ENCODE assay signal across 1 cellular context in the genomic region with DNA sequence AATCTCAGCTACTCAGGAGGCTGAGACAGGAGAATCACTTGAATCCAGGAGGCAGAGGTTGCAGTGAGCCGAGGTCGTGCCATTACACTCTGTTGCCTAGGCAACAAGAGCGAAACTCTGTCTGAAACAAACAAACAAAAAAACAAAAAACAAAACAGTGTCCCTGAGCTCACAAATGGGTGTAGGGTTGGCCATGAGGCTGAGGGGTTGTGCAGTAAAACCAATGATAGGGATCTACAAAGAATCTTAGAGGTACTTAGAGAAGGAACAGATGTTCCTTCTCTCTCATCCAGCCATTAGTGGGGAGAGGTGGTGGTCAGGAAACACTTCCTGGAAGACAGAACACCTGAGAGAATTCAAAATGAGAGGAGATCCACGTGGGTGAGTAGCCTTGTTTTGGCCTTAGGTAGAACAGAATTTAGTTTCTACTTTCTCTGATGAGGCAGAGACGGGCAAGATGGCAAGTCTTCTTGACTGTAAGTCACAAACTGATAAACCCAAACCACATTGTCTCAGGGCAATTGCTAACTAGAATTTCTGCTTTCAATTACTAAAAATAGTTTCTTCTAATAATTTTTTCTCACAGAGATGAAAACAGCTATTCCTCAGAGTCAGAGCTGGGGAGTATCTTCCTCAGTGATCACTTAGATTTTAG.
TF ChIP-seq lines count a peak whose summit lies in the region.

No MANE protein-coding gene starts in this region.

TF ChIP-seq in GM12878, 131 proteins besides CTCF, POLR2A, EP300 and RAD21:
- TF ChIP-seq MTA2 (IDR thresholded peaks at IDR 0.05; ENCODE audit: low read depth) (0 out of 2 replicates have a peak, but pooled peaks have one; percentile 35), RAD51 (IDR thresholded peaks at IDR 0.05) (peak; percentile 19; the same call in 1 of the 2 replicates), RUNX3 (IDR thresholded peaks at IDR 0.05; ENCODE audit: low read length) (peak; percentile 36; the same call in 1 of the 2 replicates), MYC (IDR thresholded peaks at IDR 0.05; ENCODE audit: insufficient read depth, insufficient read length, insufficient replicate concordance, low read length, severe bottlenecking) (no peak), BMI1 (IDR thresholded peaks at IDR 0.05; ENCODE audit: borderline replicate concordance) (peak; percentile 72), MEF2B (IDR thresholded peaks at IDR 0.05; ENCODE audit: partially characterized antibody, poor library complexity, severe bottlenecking) (peak; percentile 67), MEF2A (IDR thresholded peaks at IDR 0.05; ENCODE audit: insufficient read depth, low read depth, low read length) (0 out of 2 replicates have a peak, but pooled peaks have one; percentile 63), NR2C1 (IDR thresholded peaks at IDR 0.05) (no peak)
- TF ChIP-seq, protein P1, sequence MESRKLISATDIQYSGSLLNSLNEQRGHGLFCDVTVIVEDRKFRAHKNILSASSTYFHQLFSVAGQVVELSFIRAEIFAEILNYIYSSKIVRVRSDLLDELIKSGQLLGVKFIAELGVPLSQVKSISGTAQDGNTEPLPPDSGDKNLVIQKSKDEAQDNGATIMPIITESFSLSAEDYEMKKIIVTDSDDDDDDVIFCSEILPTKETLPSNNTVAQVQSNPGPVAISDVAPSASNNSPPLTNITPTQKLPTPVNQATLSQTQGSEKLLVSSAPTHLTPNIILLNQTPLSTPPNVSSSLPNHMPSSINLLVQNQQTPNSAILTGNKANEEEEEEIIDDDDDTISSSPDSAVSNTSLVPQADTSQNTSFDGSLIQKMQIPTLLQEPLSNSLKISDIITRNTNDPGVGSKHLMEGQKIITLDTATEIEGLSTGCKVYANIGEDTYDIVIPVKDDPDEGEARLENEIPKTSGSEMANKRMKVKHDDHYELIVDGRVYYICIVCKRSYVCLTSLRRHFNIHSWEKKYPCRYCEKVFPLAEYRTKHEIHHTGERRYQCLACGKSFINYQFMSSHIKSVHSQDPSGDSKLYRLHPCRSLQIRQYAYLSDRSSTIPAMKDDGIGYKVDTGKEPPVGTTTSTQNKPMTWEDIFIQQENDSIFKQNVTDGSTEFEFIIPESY (IDR thresholded peaks at IDR 0.05): no peak
TF ChIP-seq in GM12878: peak in this region for 6.
